Comparison of ENCODE assay signal across 1 cellular context in genomic region chr2:23399674-23400261, GRCh38.
A peak's percentile ranks its signal among the peaks of the same experiment; 100 is the strongest.
TF ChIP-seq lines count a peak whose summit lies in the region.

No MANE protein-coding gene starts in this region.

TF ChIP-seq in GM12878, 131 proteins besides CTCF, POLR2A, EP300 and RAD21 (continued from another document and continues in another):
- no peak for TF ChIP-seq E2F8 (IDR thresholded peaks at IDR 0.05; ENCODE audit: low read depth, partially characterized antibody)
- no peak for TF ChIP-seq NFIC (IDR thresholded peaks at IDR 0.05; ENCODE audit: low read depth, low read length)
- no peak for TF ChIP-seq CBX3 (IDR thresholded peaks at IDR 0.05; ENCODE audit: borderline replicate concordance, low read depth)
- no peak for TF ChIP-seq SP1 (IDR thresholded peaks at IDR 0.05; ENCODE audit: low read depth, low read length)
- TF ChIP-seq RAD51 (IDR thresholded peaks at IDR 0.05), result peak; percentile 87
- TF ChIP-seq PAX5 (IDR thresholded peaks at IDR 0.05; ENCODE audit: borderline replicate concordance, low read depth, low read length), result 0 out of 2 replicates have a peak, but pooled peaks have one; percentile 56
- no peak for TF ChIP-seq SUPT20H (IDR thresholded peaks at IDR 0.05; ENCODE audit: borderline replicate concordance, control insufficient read depth, low read depth, low read length)
- TF ChIP-seq CBX5 (IDR thresholded peaks at IDR 0.05; ENCODE audit: low read depth), result 0 out of 2 replicates have a peak, but pooled peaks have one; percentile 29
- no peak for TF ChIP-seq POLR2AphosphoS5 (IDR thresholded peaks at IDR 0.05; ENCODE audit: low read length)
- TF ChIP-seq BMI1 (IDR thresholded peaks at IDR 0.05; ENCODE audit: borderline replicate concordance), result no peak
- TF ChIP-seq TARDBP (IDR thresholded peaks at IDR 0.05; ENCODE audit: borderline replicate concordance), result no peak
- TF ChIP-seq ELK1 (IDR thresholded peaks at IDR 0.05; ENCODE audit: low read depth, low read length), result peak; percentile 25; the same call in 1 of the 2 replicates
- peak in 1 of 2 experiments; percentile 60; a peak in 1 of 4 replicates for TF ChIP-seq BHLHE40 (IDR thresholded peaks at IDR 0.05; ENCODE audit: borderline replicate concordance in 1 of 2, low read depth in 2 of 2, low read length in 1 of 2)
- TF ChIP-seq MLLT1 (IDR thresholded peaks at IDR 0.05), result peak; percentile 70
- TF ChIP-seq ZNF24 (IDR thresholded peaks at IDR 0.05), result no peak
- no peak for TF ChIP-seq ZNF274 (IDR thresholded peaks at IDR 0.05; ENCODE audit: insufficient read depth, insufficient read length)
- peak; percentile 84 for TF ChIP-seq PBX3 (IDR thresholded peaks at IDR 0.05; ENCODE audit: insufficient replicate concordance, low read depth, low read length)
- TF ChIP-seq CREB1 (IDR thresholded peaks at IDR 0.05; ENCODE audit: low read depth), result no peak
- TF ChIP-seq TCF7 (IDR thresholded peaks at IDR 0.05; ENCODE audit: borderline replicate concordance), result no peak
- no peak for TF ChIP-seq KAT2A (conservative IDR thresholded peaks at IDR 0.05; ENCODE audit: control insufficient read depth, low read depth, low read length)
- no peak for TF ChIP-seq SMAD5 (IDR thresholded peaks at IDR 0.05; ENCODE audit: low read depth)
- no peak for TF ChIP-seq CEBPB (IDR thresholded peaks at IDR 0.05; ENCODE audit: borderline replicate concordance in 1 of 2, low read depth in 2 of 2, low read length in 2 of 2)
- TF ChIP-seq WRNIP1 (IDR thresholded peaks at IDR 0.05; ENCODE audit: borderline replicate concordance, low read depth, low read length), result 0 out of 2 replicates have a peak, but pooled peaks have one; percentile 50
- TF ChIP-seq RUNX3 (IDR thresholded peaks at IDR 0.05; ENCODE audit: low read length), result peak; percentile 78
- TF ChIP-seq SMARCA5 (IDR thresholded peaks at IDR 0.05), result no peak
- TF ChIP-seq ATF7 (IDR thresholded peaks at IDR 0.05; ENCODE audit: low read depth), result peak; percentile 77
- no peak for TF ChIP-seq ETV6 (conservative IDR thresholded peaks at IDR 0.05 in 1 of 2, IDR thresholded peaks at IDR 0.05 in 1 of 2; ENCODE audit: borderline replicate concordance in 1 of 2, low read depth in 1 of 2)
- TF ChIP-seq MYB (IDR thresholded peaks at IDR 0.05; ENCODE audit: borderline replicate concordance, low read depth, low read length), result no peak
- 0 out of 2 replicates have a peak, but pooled peaks have one; percentile 19 for TF ChIP-seq BCL11A (IDR thresholded peaks at IDR 0.05; ENCODE audit: low read depth, low read length)
- TF ChIP-seq USF2 (IDR thresholded peaks at IDR 0.05; ENCODE audit: borderline replicate concordance, low read depth, low read length), result peak; percentile 33; the same call in 1 of the 2 replicates
- TF ChIP-seq MTA3 (IDR thresholded peaks at IDR 0.05; ENCODE audit: borderline replicate concordance, low read length), result no peak
- TF ChIP-seq MEF2A (IDR thresholded peaks at IDR 0.05; ENCODE audit: insufficient read depth, low read depth, low read length), result no peak
- no peak for TF ChIP-seq E2F4 (IDR thresholded peaks at IDR 0.05; ENCODE audit: low read depth, low read length)
- TF ChIP-seq POU2F2 (IDR thresholded peaks at IDR 0.05; ENCODE audit: borderline replicate concordance, low read depth, low read length), result no peak
- TF ChIP-seq EED (IDR thresholded peaks at IDR 0.05; ENCODE audit: low read depth), result no peak; the same call in 1 of the 2 replicates
- TF ChIP-seq ZNF207 (IDR thresholded peaks at IDR 0.05; ENCODE audit: borderline replicate concordance), result no peak
- no peak for TF ChIP-seq NR2C2 (IDR thresholded peaks at IDR 0.05; ENCODE audit: borderline replicate concordance, control insufficient read depth, insufficient read length, low read depth)
- no peak for TF ChIP-seq E4F1 (IDR thresholded peaks at IDR 0.05; ENCODE audit: borderline replicate concordance, partially characterized antibody)
- TF ChIP-seq IKZF2 (IDR thresholded peaks at IDR 0.05), result peak; percentile 71 to 74; a peak in 2 of 4 replicates
- peak; percentile 58 for TF ChIP-seq SKIL (IDR thresholded peaks at IDR 0.05; ENCODE audit: low read depth, poor library complexity, severe bottlenecking)
- TF ChIP-seq PKNOX1 (IDR thresholded peaks at IDR 0.05), result peak; percentile 95
- TF ChIP-seq ZBTB11 (CRISPR knock-in tag; IDR thresholded peaks at IDR 0.05), result no peak
